8 cellular contexts compared by ENCODE assay signal in genomic region chr20:31712564-31713311, GRCh38. TPM values are rescaled to one million over a fixed set of nuclear protein-coding genes. Genes with fewer than 3 reads are reported as not detected.
A peak's percentile ranks its signal among the peaks of the same experiment; 100 is the strongest.
DNase-seq lines count a peak whose midpoint lies in the region; ATAC-seq, FAIRE-seq and TF ChIP-seq lines count a peak whose summit lies in the region.

No MANE protein-coding gene starts in this region.

- peaks cover 60% of the 10 kb centered on the region for H3K4me1 ChIP-seq in HUES64 (ENCODE audit: insufficient read depth, low read length)
- peaks cover 28% of the 10 kb centered on the region for H3K4me1 ChIP-seq in GM12878 (ENCODE audit: control insufficient read depth, insufficient read depth, low read length)
- H3K4me1 ChIP-seq in rectal smooth muscle tissue (ENCODE audit: control insufficient read depth, insufficient read depth, low read length), result peaks cover 20% of the 10 kb centered on the region
- H3K4me1 ChIP-seq in Karpas-422 (ENCODE audit: low read length), result peaks cover 38% of the 10 kb centered on the region

- no peak for TF ChIP-seq POLR2A in GM12878 (IDR thresholded peaks at IDR 0.05; ENCODE audit: low read depth, low read length)

- no peak for DNase-seq in BJ (ENCODE audit: low read depth)
- no peak for DNase-seq in GM12878 (ENCODE audit: low read depth, low spot score)
- DNase-seq in hypothalamus (lab: John Stamatoyannopoulos, UW), result peak in 46 of 51 donors; percentile 12 to 91 (median 69)
- no peak for DNase-seq in Karpas-422
- DNase-seq in NCI-H1694 (lab: John Stamatoyannopoulos, UW), result no peak
- DNase-seq in UCSD-AML1 (lab: John Stamatoyannopoulos, UW; ENCODE audit: unreplicated experiment), result no peak

- H3K9ac ChIP-seq in HUES64 (ENCODE audit: low read depth, low read length) (peak overlapping the region; percentile 55), GM12878 (ENCODE audit: control insufficient read depth, insufficient read depth, low read length) (no peak overlapping the region), rectal smooth muscle tissue (ENCODE audit: low read length) (no peak overlapping the region), Karpas-422 (ENCODE audit: low read length) (no peak overlapping the region)

- CTCF ChIA-PET in BJ (lab: Yijun Ruan, JAX), result interaction anchor here (0.6 to 4.3 kb wide), 7 partner anchors 11 to 109 kb away, joined by 3 to 19 read pairs (median 4); no protein-coding TSS in a partner anchor
- CTCF ChIA-PET in GM12878 (lab: Yijun Ruan, JAX), result interaction anchor here (1.3 to 25.1 kb wide), 5 partner anchors 8 to 144 kb away, joined by 3 to 254 read pairs (median 5); partner anchors contain the start of gene BCL2L1

- WGBS in HUES64, result 50% methylated on average over 7 of the region's 8 CpGs
- 88% methylated on average over 8 of the region's 8 CpGs for WGBS in GM12878 (ENCODE audit: insufficient coverage, insufficient replicate concordance, low lambda C conversion rate, missing lambda C conversion rate)

- FAIRE-seq in GM12878 (lab: Jason Lieb, UNC), result no peak

- TF ChIP-seq RAD21 in GM12878 (IDR thresholded peaks at IDR 0.05; ENCODE audit: insufficient read depth, low read depth, low read length), result no peak

- H3K27me3 ChIP-seq in BJ (ENCODE audit: control insufficient read depth, insufficient read depth, low read length) (no peaks in the 10 kb centered on the region), HUES64 (ENCODE audit: insufficient read depth, low read length) (no peaks in the 10 kb centered on the region), GM12878 (replicated peaks in 1 of 2; ENCODE audit: control insufficient read depth in 2 of 2, insufficient read depth in 2 of 2, low read length in 1 of 2) (no peaks in the 10 kb centered on the region), rectal smooth muscle tissue (ENCODE audit: control insufficient read depth, insufficient read depth, low read length) (no peaks in the 10 kb centered on the region), Karpas-422 (ENCODE audit: low read length) (no peaks in the 10 kb centered on the region)

- TF ChIP-seq CTCF in BJ (IDR thresholded peaks at IDR 0.05; ENCODE audit: insufficient read depth, low read depth, low read length), result no peak
- TF ChIP-seq CTCF in GM12878 (IDR thresholded peaks at IDR 0.05 in 2 of 3, conservative IDR thresholded peaks at IDR 0.05 in 1 of 3; ENCODE audit: control insufficient read depth in 2 of 3, extremely low read depth in 1 of 3, insufficient read depth in 1 of 3, low read depth in 3 of 3, low read length in 3 of 3), result no peak

- no peaks in the 10 kb centered on the region for H4K20me1 ChIP-seq in GM12878 (ENCODE audit: control insufficient read depth, insufficient read depth)
- no peaks in the 10 kb centered on the region for H4K20me1 ChIP-seq in Karpas-422 (ENCODE audit: insufficient read depth, low read depth, low read length)

- H3K79me2 ChIP-seq in GM12878 (ENCODE audit: control insufficient read depth, insufficient read depth, low read length) (peaks cover 75% of the 10 kb centered on the region), Karpas-422 (ENCODE audit: low read length) (peaks cover 96% of the 10 kb centered on the region)

- H3K4me2 ChIP-seq in GM12878 (ENCODE audit: control insufficient read depth, insufficient read depth), result peak overlapping the region; percentile 41
- no peak overlapping the region for H3K4me2 ChIP-seq in Karpas-422 (ENCODE audit: low read depth, low read length, poor library complexity, severe bottlenecking)

- H3K9me2 ChIP-seq in Karpas-422 (replicated peaks; ENCODE audit: insufficient read depth, low read length), result no peaks in the 10 kb centered on the region

- H2AFZ ChIP-seq in GM12878 (ENCODE audit: control insufficient read depth, low read depth, low read length) (no peak overlapping the region), Karpas-422 (ENCODE audit: low read length) (no peak overlapping the region)

- intact Hi-C loops in GM12878 (cut with micrococcal nuclease; ENCODE audit: unreplicated experiment), result no loop called here

- H3K36me3 ChIP-seq in BJ (ENCODE audit: control insufficient read depth, insufficient read depth, low read length) (peaks cover 2% of the 10 kb centered on the region; the same call in 1 of the 2 replicates), HUES64 (ENCODE audit: insufficient read depth, low read length) (peaks cover 45% of the 10 kb centered on the region), GM12878 (ENCODE audit: control insufficient read depth in 2 of 2, insufficient read depth in 2 of 2, low read length in 1 of 2) (peaks cover 6 to 9% of the 10 kb centered on the region in 2 experiments), rectal smooth muscle tissue (ENCODE audit: control insufficient read depth, insufficient read depth, low read length) (no peaks in the 10 kb centered on the region), Karpas-422 (ENCODE audit: insufficient read depth, low read length) (peaks cover 26% of the 10 kb centered on the region; the same call in 1 of the 2 replicates)

- TF ChIP-seq EP300 in GM12878 (IDR thresholded peaks at IDR 0.05; ENCODE audit: borderline replicate concordance in 1 of 2, control insufficient read depth in 1 of 2, low read depth in 2 of 2, low read length in 2 of 2), result no peak

- BruUV-seq in GM12878 (replicated peaks; lab: Mats Ljungman, UMichigan), result no TSS peak

- RAD21 ChIA-PET in GM12878 (lab: Charles Lee; ENCODE audit: unreplicated experiment), result interaction anchor here (0.7 to 2.5 kb wide), 6 partner anchors 9 to 79 kb away, joined by 3 to 16 read pairs (median 4); no protein-coding TSS in a partner anchor

- H3K4me3 ChIP-seq in BJ (ENCODE audit: low read depth, low read length), result peak overlapping the region; percentile 22
- peak overlapping the region; percentile 21; the same call in 1 of the 2 replicates for H3K4me3 ChIP-seq in HUES64 (ENCODE audit: low read length)
- H3K4me3 ChIP-seq in GM12878, result no peak overlapping the region
- peak overlapping the region; percentile 38 for H3K4me3 ChIP-seq in rectal smooth muscle tissue (ENCODE audit: low read length)
- no peak overlapping the region for H3K4me3 ChIP-seq in Karpas-422 (ENCODE audit: low read length)

- no peak for ATAC-seq in GM12878

- POLR2A ChIA-PET in BJ (lab: Charles Lee) (interaction anchor here (0.9 kb wide), 1 partner anchor 10 kb away, joined by 3 read pairs; no protein-coding TSS in a partner anchor), GM12878 (lab: Charles Lee) (interaction anchor here (0.9 to 2.3 kb wide), 4 partner anchors 8 to 29 kb away, joined by 3 to 8 read pairs (median 7); partner anchors contain the start of gene BCL2L1)

- H3K9me3 ChIP-seq in HUES64 (ENCODE audit: insufficient read depth, low read depth, low read length) (no peaks in the 10 kb centered on the region), GM12878 (replicated peaks; ENCODE audit: control insufficient read depth, insufficient read depth, low read length) (no peaks in the 10 kb centered on the region), Karpas-422 (ENCODE audit: low read length) (no peaks in the 10 kb centered on the region)

- peak overlapping the region; percentile 81 for H3K27ac ChIP-seq in HUES64 (ENCODE audit: low read depth, low read length)
- H3K27ac ChIP-seq in GM12878 (ENCODE audit: control insufficient read depth, insufficient read depth), result no peak overlapping the region
- peak overlapping the region; percentile 71 for H3K27ac ChIP-seq in rectal smooth muscle tissue (ENCODE audit: low read depth, low read length)
- no peak overlapping the region for H3K27ac ChIP-seq in Karpas-422 (ENCODE audit: low read length)

- in situ Hi-C loops in GM12878 (cut with MboI), result no loop called here

- SMC1A ChIA-PET in GM12878 (lab: Charles Lee; ENCODE audit: uncharacterized antibody, unreplicated experiment), result interaction anchor here (1.0 to 2.4 kb wide), 4 partner anchors 7 to 27 kb away, joined by 3 to 8 read pairs (median 6); no protein-coding TSS in a partner anchor

RNA-seq across cellular contexts. Expression of gene BCL2L1, which starts 9.9 kb away (rescaled TPM):
- polyA plus RNA-seq in BJ (2011; rRNA removed) (73.2 and 90.7 TPM in 2 replicates), GM12878 (2011; rRNA removed) (34.0 and 48.0 TPM in 2 replicates), GM12878 (2014; fragmentation: Illumina TruSeq; extraction: Trizol) (45.0 and 59.3 TPM in 2 replicates), GM12878 (2014; fragmentation: Nextera tagmentation; extraction: Ambion mirVana) (1 to 10 TPM in 1 of 2 experiments, under 1 TPM in 1; 0.63 to 3.4 TPM), GM12878 (2014; rRNA removed) (64.1 and 67.7 TPM in 2 replicates), GM12878 (2016; fragmentation: Nextera tagmentation; extraction: Ambion mirVana) (10 to 100 TPM; 36.1 to 39.3 TPM)
- 33.1 and 46.3 TPM in 2 replicates for polyA minus RNA-seq in BJ (2011; rRNA and poly(A)+ RNA removed)
- polyA plus RNA-seq in HUES64 (2013, experiment 1 of 2), result 48.8 TPM
- polyA plus RNA-seq in HUES64 (2013, experiment 2 of 2), result 44.5 TPM
- 61.4 and 67.7 TPM in 2 replicates for total RNA-seq in GM12878 (2013; cell fraction: nucleolus; rRNA removed)
- total RNA-seq in GM12878 (2014; rRNA removed) (61.7 and 67.5 TPM in 2 replicates), GM12878 (2014; rRNA removed; fragmentation: Illumina TruSeq; extraction: Trizol) (38.6 and 39.0 TPM in 2 replicates), GM12878 (2021) (55.1 and 60.0 TPM in 2 replicates)
- 13.0 TPM for polyA plus RNA-seq in GM12878 (2011; ENCODE audit: low read depth)
- polyA plus RNA-seq in GM12878 (2011; cell fraction: cytosol; rRNA removed), result 40.9 and 48.0 TPM in 2 replicates
- polyA plus RNA-seq in GM12878 (2011; cell fraction: nucleus; rRNA removed), result 27.0 and 32.1 TPM in 2 replicates
- polyA plus RNA-seq in GM12878 (2012), result 22.9 and 26.3 TPM in 2 replicates
- polyA minus RNA-seq in GM12878 (2011; rRNA and poly(A)+ RNA removed), result 28.4 and 43.1 TPM in 2 replicates
- polyA minus RNA-seq in GM12878 (2011; cell fraction: cytosol; rRNA and poly(A)+ RNA removed), result 10.7 and 12.1 TPM in 2 replicates
- 28.4 and 41.5 TPM in 2 replicates for polyA minus RNA-seq in GM12878 (2011; cell fraction: nucleus; rRNA and poly(A)+ RNA removed)
- total RNA-seq in Karpas-422 (2014; rRNA removed; shearing (Covaris generic); ENCODE audit: low replicate concordance), result 41.0 and 56.1 TPM in 2 replicates

RNA-seq across cellular contexts. Expression of gene TPX2, which starts 26.4 kb away (rescaled TPM):
- polyA plus RNA-seq in BJ (2011; rRNA removed) (29.9 and 39.2 TPM in 2 replicates), GM12878 (2011; rRNA removed) (68.5 and 73.4 TPM in 2 replicates), GM12878 (2014; fragmentation: Illumina TruSeq; extraction: Trizol) (144 and 168 TPM in 2 replicates), GM12878 (2014; fragmentation: Nextera tagmentation; extraction: Ambion mirVana) (10 to 100 TPM; 29.7 to 40.7 TPM), GM12878 (2014; rRNA removed) (61.7 and 62.9 TPM in 2 replicates), GM12878 (2016; fragmentation: Nextera tagmentation; extraction: Ambion mirVana) (100 to 1,000 TPM; 120 to 123 TPM)
- 17.3 and 20.5 TPM in 2 replicates for polyA minus RNA-seq in BJ (2011; rRNA and poly(A)+ RNA removed)
- 86.2 TPM for polyA plus RNA-seq in HUES64 (2013, experiment 1 of 2)
- 101 TPM for polyA plus RNA-seq in HUES64 (2013, experiment 2 of 2)
- total RNA-seq in GM12878 (2013; cell fraction: nucleolus; rRNA removed), result 35.7 and 36.7 TPM in 2 replicates
- total RNA-seq in GM12878 (2014; rRNA removed) (84.4 and 96.5 TPM in 2 replicates), GM12878 (2014; rRNA removed; fragmentation: Illumina TruSeq; extraction: Trizol) (88.6 and 93.6 TPM in 2 replicates), GM12878 (2021) (101 and 104 TPM in 2 replicates)
- 38.3 TPM for polyA plus RNA-seq in GM12878 (2011; ENCODE audit: low read depth)
- polyA plus RNA-seq in GM12878 (2011; cell fraction: cytosol; rRNA removed), result 28.5 and 39.2 TPM in 2 replicates
- 284 and 348 TPM in 2 replicates for polyA plus RNA-seq in GM12878 (2011; cell fraction: nucleus; rRNA removed)
- polyA plus RNA-seq in GM12878 (2012), result 45.1 and 52.6 TPM in 2 replicates
- polyA minus RNA-seq in GM12878 (2011; rRNA and poly(A)+ RNA removed), result 49.3 and 54.1 TPM in 2 replicates
- 19.1 and 20.0 TPM in 2 replicates for polyA minus RNA-seq in GM12878 (2011; cell fraction: cytosol; rRNA and poly(A)+ RNA removed)
- 79.5 and 103 TPM in 2 replicates for polyA minus RNA-seq in GM12878 (2011; cell fraction: nucleus; rRNA and poly(A)+ RNA removed)
- total RNA-seq in Karpas-422 (2014; rRNA removed; shearing (Covaris generic); ENCODE audit: low replicate concordance), result 54.0 and 55.5 TPM in 2 replicates

Comparison
In these comparisons a context has a peak if more than half of its experiments do, and no peak if none do; other contexts are left out.
1. DNase-seq: peak in hypothalamus (46 of 51); none in BJ (single experiment), GM12878 (single experiment), Karpas-422 (single experiment), NCI-H1694 (single experiment) and UCSD-AML1 (single experiment).
2. H3K4me3 ChIP-seq: peak in BJ (single experiment), HUES64 (single experiment) and rectal smooth muscle tissue (single experiment); none in GM12878 (single experiment) and Karpas-422 (single experiment).
3. H3K27ac ChIP-seq: peak in HUES64 (single experiment) and rectal smooth muscle tissue (single experiment); none in GM12878 (single experiment) and Karpas-422 (single experiment).